Comparison of ENCODE assay signal across 24 cellular contexts in genomic region chr18:63286926-63287325, GRCh38. TPM values are rescaled to one million over a fixed set of nuclear protein-coding genes. Genes with fewer than 3 reads are reported as not detected.
DNase-seq lines count a peak whose midpoint lies in the region; ATAC-seq, FAIRE-seq and TF ChIP-seq lines count a peak whose summit lies in the region.
"Had no signal": no experiment of that assay in that cellular context is flagged by ENCODE, and none has a peak within 500 bp of the region (broad histone marks: within the 10 kb centered on the region; RNA-seq: fewer than 3 reads in every experiment).

No MANE protein-coding gene starts in this region.

- H3K9ac ChIP-seq in BLaER1 treated with 17β-estradiol and CSF1 and Interleukin-3, amounts not matched to agents 10 nM and 100 nM = no peak overlapping the region
- H3K9ac ChIP-seq in OCI-LY3 (ENCODE audit: low read length) (peak overlapping the region; percentile 55), stomach smooth muscle (ENCODE audit: low read length in 2 of 2) (no peak overlapping the region)
- H3K9ac ChIP-seq: SK-N-SH had no signal

- DNase-seq in GM12891 (ENCODE audit: insufficient read length, low spot score) (no peak), D341Med (ENCODE audit: low spot score) (no peak), left colon (no peak)
- DNase-seq: activated CD4-positive, alpha-beta T cell treated with anti-CD3 and anti-CD28 coated beads, Interleukin-2, amount 10 ng/mL, durations not matched to agents 7 days and 5 days; activated gamma-delta T cell treated with Interleukin-2 at 50 U/mL for 16 hours; activated T-cell treated with anti-CD3 and anti-CD28 coated beads, Interleukin-2, amount 50 U/mL, for 24 hours; BE2C; central memory CD4-positive, alpha-beta T cell; NCI-H1105 treated with DMSO at 0.1 percent for 48 hours; NCI-H2081; NCI-H2227 treated with DMSO at 0.1 percent for 48 hours; NCI-H774; nephron progenitor cell; SK-N-SH; small intestine; stimulated activated CD4-positive, alpha-beta T cell treated with anti-CD3 and anti-CD28 coated beads, Interleukin-1b, Interleukin-23, amount 100 ng/mL, for 48 hours had no signal

- H3K4me1 ChIP-seq in BLaER1 treated with 17β-estradiol and CSF1 and Interleukin-3, amounts not matched to agents 10 nM and 100 nM = peaks cover 14 to 51% (median 29%) of the 10 kb centered on the region in 10 experiments; a peak in 18 of 20 replicates
- peaks cover 95% of the 10 kb centered on the region for H3K4me1 ChIP-seq in OCI-LY3 (ENCODE audit: low read length)
- H3K4me1 ChIP-seq in stomach smooth muscle (ENCODE audit: control insufficient read depth, insufficient read depth, low read length) = peaks cover 35% of the 10 kb centered on the region

- peaks cover 100% of the 10 kb centered on the region for H3K79me2 ChIP-seq in OCI-LY3 (ENCODE audit: low read length)

- no peak for TF ChIP-seq CTCF in OCI-LY3 (IDR thresholded peaks at IDR 0.05; ENCODE audit: low read depth, low read length)

- peaks cover 0 to 4% (median 0%) of the 10 kb centered on the region in 11 experiments; a peak in 1 of 22 replicates for H3K9me3 ChIP-seq in BLaER1 treated with 17β-estradiol and CSF1 and Interleukin-3, amounts not matched to agents 10 nM and 100 nM (replicated peaks in 1 of 11)
- H3K9me3 ChIP-seq in OCI-LY3 (ENCODE audit: insufficient read depth, low read length) = no peaks in the 10 kb centered on the region
- no peaks in the 10 kb centered on the region for H3K9me3 ChIP-seq in stomach smooth muscle (ENCODE audit: control insufficient read depth in 2 of 2, low read length in 2 of 2)
- H3K9me3 ChIP-seq: BE2C, SK-N-SH had no signal

- peaks cover 0 to 95% (median 50%) of the 10 kb centered on the region in 11 experiments; a peak in 12 of 22 replicates for H4K20me1 ChIP-seq in BLaER1 treated with 17β-estradiol and CSF1 and Interleukin-3, amounts not matched to agents 10 nM and 100 nM
- H4K20me1 ChIP-seq in OCI-LY3 (ENCODE audit: insufficient read depth, low read length) = peaks cover 80% of the 10 kb centered on the region

- H3K27ac ChIP-seq in BLaER1 treated with 17β-estradiol and CSF1 and Interleukin-3, amounts not matched to agents 10 nM and 100 nM = peak overlapping the region in 2 of 11 experiments; percentile 18 to 35; a peak in 1 of 22 replicates
- peak overlapping the region; percentile 83 for H3K27ac ChIP-seq in OCI-LY3 (ENCODE audit: low read length)
- H3K27ac ChIP-seq in stomach smooth muscle (ENCODE audit: low read length) = peak overlapping the region; percentile 82
- H3K27ac ChIP-seq: VCaP had no signal

- ATAC-seq in HG03039 (IDR thresholded peaks at IDR 0.05; ENCODE audit: unreplicated experiment) = no peak
- no peak for ATAC-seq in HG03432 (IDR thresholded peaks at IDR 0.05; ENCODE audit: unreplicated experiment)
- no peak for ATAC-seq in left colon

- FAIRE-seq in GM12891 (lab: Jason Lieb, UNC) = no peak
- FAIRE-seq: frontal cortex, H1, small intestine had no signal

- no peak overlapping the region for H2AFZ ChIP-seq in OCI-LY3 (ENCODE audit: low read depth, low read length)

- no peak overlapping the region for H3K4me3 ChIP-seq in BLaER1 treated with 17β-estradiol and CSF1 and Interleukin-3, amounts not matched to agents 10 nM and 100 nM
- peak overlapping the region; percentile 63 for H3K4me3 ChIP-seq in OCI-LY3 (ENCODE audit: low read length)
- no peak overlapping the region for H3K4me3 ChIP-seq in stomach smooth muscle (ENCODE audit: low read length in 2 of 2)

- no peak for TF ChIP-seq POLR2A in GM12891 (IDR thresholded peaks at IDR 0.05; ENCODE audit: low read depth, low read length)

- H3K4me2 ChIP-seq in BLaER1 treated with 17β-estradiol and CSF1 and Interleukin-3, amounts not matched to agents 10 nM and 100 nM = peak overlapping the region in 9 of 11 experiments; percentile 0 to 49 (median 19); a peak in 13 of 22 replicates
- peak overlapping the region; percentile 83 for H3K4me2 ChIP-seq in OCI-LY3 (ENCODE audit: low read length)
- H3K4me2 ChIP-seq: SK-N-SH had no signal

- H3K27me3 ChIP-seq in BLaER1 treated with 17β-estradiol and CSF1 and Interleukin-3, amounts not matched to agents 10 nM and 100 nM = no peaks in the 10 kb centered on the region
- H3K27me3 ChIP-seq in OCI-LY3 (ENCODE audit: low read depth, low read length) (no peaks in the 10 kb centered on the region), stomach smooth muscle (ENCODE audit: control insufficient read depth in 1 of 2, insufficient read depth in 2 of 2, low read length in 2 of 2) (no peaks in the 10 kb centered on the region)
- H3K27me3 ChIP-seq: BE2C had no signal

- peaks cover 0 to 100% (median 86%) of the 10 kb centered on the region in 11 experiments; a peak in 18 of 22 replicates for H3K36me3 ChIP-seq in BLaER1 treated with 17β-estradiol and CSF1 and Interleukin-3, amounts not matched to agents 10 nM and 100 nM
- H3K36me3 ChIP-seq in OCI-LY3 (replicated peaks; ENCODE audit: low read depth, low read length) = peaks cover 76% of the 10 kb centered on the region
- no peaks in the 10 kb centered on the region for H3K36me3 ChIP-seq in stomach smooth muscle (ENCODE audit: control insufficient read depth in 2 of 2, insufficient read depth in 2 of 2, low read length in 2 of 2)
- H3K36me3 ChIP-seq: BE2C had no signal

- intact Hi-C loops in left colon (cut with DNase I, micrococcal nuclease) = no loop called here

TF ChIP-seq in GM12891, 5 proteins besides CTCF, POLR2A, EP300 and RAD21:
- TF ChIP-seq SPI1 (IDR thresholded peaks at IDR 0.05; ENCODE audit: low read depth, low read length) (peak; percentile 33; the same call in 1 of the 2 replicates), PAX5 (IDR thresholded peaks at IDR 0.05; ENCODE audit: insufficient read depth, low read length, severe bottlenecking) (no peak), TAF1 (IDR thresholded peaks at IDR 0.05; ENCODE audit: low read depth, low read length) (no peak)

RNA-seq across cellular contexts. Expression of gene BCL2, which starts 32.6 kb away (rescaled TPM):
- 25.4 TPM for polyA plus RNA-seq in GM12891 (2012; ENCODE audit: low read depth, missing spikeins)
- 10 to 100 TPM; 16.6 to 19.3 TPM for total RNA-seq in left colon
